ENCODE assay signal across 8 cellular contexts in the genomic region with DNA sequence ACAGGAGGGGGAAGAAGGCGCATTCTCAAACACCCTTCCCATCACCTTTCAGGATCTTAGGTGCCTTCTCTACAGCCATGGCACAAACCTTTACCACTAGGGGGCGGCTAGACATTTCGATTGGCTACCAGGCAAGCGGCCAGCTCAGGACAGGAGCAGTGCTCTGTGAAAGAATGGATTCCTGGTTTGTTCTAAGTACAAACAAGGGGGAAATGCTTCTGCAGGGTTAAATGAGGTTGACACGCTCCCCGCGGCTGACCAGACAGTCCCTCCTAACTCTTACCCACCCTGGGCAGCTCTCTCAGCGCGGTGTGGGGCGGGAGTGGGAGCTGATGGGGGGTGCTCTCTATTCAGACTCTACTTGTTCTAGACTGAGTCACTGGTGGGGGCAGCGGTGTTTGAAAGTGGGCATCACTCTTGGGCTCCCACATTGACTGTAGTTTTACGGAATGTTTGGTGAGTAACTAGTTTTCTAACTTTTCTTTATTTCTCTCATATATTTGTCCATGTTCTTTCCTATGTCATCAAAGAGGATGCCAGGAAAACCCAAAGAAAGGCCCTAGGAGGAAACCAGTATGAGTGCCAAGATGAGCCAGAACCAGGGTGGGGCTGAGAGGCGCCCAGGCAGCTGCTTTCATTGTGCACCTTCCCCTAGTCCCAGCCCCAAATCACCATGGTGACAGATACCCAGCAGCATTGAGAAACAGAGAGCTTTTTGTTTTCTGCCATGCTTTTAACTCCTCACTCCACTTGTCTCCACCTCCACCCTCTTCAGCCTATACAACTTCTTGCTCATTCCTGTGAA.
DNase-seq lines count a peak whose midpoint lies in the region; ATAC-seq and TF ChIP-seq lines count a peak whose summit lies in the region.

No MANE protein-coding gene starts in this region.

- no peak overlapping the region for H3K27ac Mint-ChIP-seq in activated CD8-positive, alpha-beta T cell treated with anti-CD3 and anti-CD28 coated beads, Interleukin-2, amount 10 ng/mL, durations not matched to agents 7 days and 5 days
- H3K27ac Mint-ChIP-seq in nephron progenitor cell, result no peak overlapping the region

- H3K4me1 ChIP-seq in upper lobe of right lung, result no peaks in the 10 kb centered on the region

- no peak overlapping the region for H3K4me3 Mint-ChIP-seq in activated CD8-positive, alpha-beta T cell treated with anti-CD3 and anti-CD28 coated beads, Interleukin-2, amount 10 ng/mL, durations not matched to agents 7 days and 5 days
- H3K4me3 Mint-ChIP-seq in nephron progenitor cell, result no peak overlapping the region

- H3K4me1 Mint-ChIP-seq in activated CD8-positive, alpha-beta T cell treated with anti-CD3 and anti-CD28 coated beads, Interleukin-2, amount 10 ng/mL, durations not matched to agents 7 days and 5 days (ENCODE audit: low read depth), result no peaks in the 10 kb centered on the region
- H3K4me1 Mint-ChIP-seq in nephron progenitor cell, result peaks cover 10% of the 10 kb centered on the region

- no peaks in the 10 kb centered on the region for H3K9me3 Mint-ChIP-seq in activated CD8-positive, alpha-beta T cell treated with anti-CD3 and anti-CD28 coated beads, Interleukin-2, amount 10 ng/mL, durations not matched to agents 7 days and 5 days (ENCODE audit: insufficient read depth)
- no peaks in the 10 kb centered on the region for H3K9me3 Mint-ChIP-seq in nephron progenitor cell

- H3K27ac ChIP-seq in upper lobe of right lung, result no peak overlapping the region

- ATAC-seq in GM21360 (IDR thresholded peaks at IDR 0.05; ENCODE audit: unreplicated experiment) (peak; percentile 91), upper lobe of right lung (peak; percentile 92)
- ATAC-seq in activated CD8-positive, alpha-beta T cell treated with anti-CD3 and anti-CD28 coated beads, Interleukin-2, amount 10 ng/mL, durations not matched to agents 7 days and 5 days, result peak; percentile 81

- peaks cover 10% of the 10 kb centered on the region for H3K27me3 ChIP-seq in upper lobe of right lung

- no peaks in the 10 kb centered on the region for H3K36me3 Mint-ChIP-seq in activated CD8-positive, alpha-beta T cell treated with anti-CD3 and anti-CD28 coated beads, Interleukin-2, amount 10 ng/mL, durations not matched to agents 7 days and 5 days (ENCODE audit: low read depth)
- H3K36me3 Mint-ChIP-seq in nephron progenitor cell (ENCODE audit: low read depth), result no peaks in the 10 kb centered on the region

- H3K9me3 ChIP-seq in upper lobe of right lung, result no peaks in the 10 kb centered on the region

- no peaks in the 10 kb centered on the region for H3K36me3 ChIP-seq in upper lobe of right lung

- POLR2A ChIA-PET in activated CD8-positive, alpha-beta T cell treated with anti-CD3 and anti-CD28 coated beads, Interleukin-2, amount 10 ng/mL, durations not matched to agents 7 days and 5 days (lab: Charles Lee), result no interaction called here

- peak; percentile 61 for DNase-seq in DMS79 treated with DMSO at 0.1 percent for 48 hours (lab: John Stamatoyannopoulos, UW)
- DNase-seq in HK-2 (ENCODE audit: unreplicated experiment), result peak; percentile 58
- DNase-seq in NCI-H524 treated with DMSO at 0.1 percent for 48 hours (lab: John Stamatoyannopoulos, UW), result peak; percentile 0
- DNase-seq in activated CD8-positive, alpha-beta T cell treated with anti-CD3 and anti-CD28 coated beads, Interleukin-2, amount 10 ng/mL, durations not matched to agents 7 days and 5 days, result peak; percentile 59
- peak; percentile 39 for DNase-seq in fibroblast of the conjunctiva (ENCODE audit: low read depth)
- peak; percentile 76 for DNase-seq in nephron progenitor cell
- peak; percentile 77 for DNase-seq in upper lobe of right lung

- CTCF ChIA-PET in activated CD8-positive, alpha-beta T cell treated with anti-CD3 and anti-CD28 coated beads, Interleukin-2, amount 10 ng/mL, durations not matched to agents 7 days and 5 days (lab: Charles Lee), result interaction anchor here (0.8 to 1.9 kb wide), 5 partner anchors 12 to 496 kb away, joined by 3 to 9 read pairs (median 4); no protein-coding TSS in a partner anchor

- intact Hi-C loops in upper lobe of right lung (cut with DNase I), result no loop called here

- H3K27me3 Mint-ChIP-seq in activated CD8-positive, alpha-beta T cell treated with anti-CD3 and anti-CD28 coated beads, Interleukin-2, amount 10 ng/mL, durations not matched to agents 7 days and 5 days (ENCODE audit: low read depth), result peaks cover 4% of the 10 kb centered on the region
- H3K27me3 Mint-ChIP-seq in nephron progenitor cell (ENCODE audit: low read depth, poor library complexity), result peaks cover 3% of the 10 kb centered on the region

- no peak overlapping the region for H3K4me3 ChIP-seq in upper lobe of right lung

- peak; percentile 82 for TF ChIP-seq CTCF in nephron progenitor cell (IDR thresholded peaks at IDR 0.05)
- TF ChIP-seq CTCF in upper lobe of right lung (IDR thresholded peaks at IDR 0.05), result peak; percentile 69

Comparison
In these comparisons a context has a peak if more than half of its experiments do, and no peak if none do; other contexts are left out.
1. DNase-seq: peak in every context shown above with its lines; median percentile 77 in upper lobe of right lung; 76 in nephron progenitor cell; 61 in DMS79 treated with DMSO at 0.1 percent for 48 hours; 59 in activated CD8-positive, alpha-beta T cell treated with anti-CD3 and anti-CD28 coated beads, Interleukin-2, amount 10 ng/mL, durations not matched to agents 7 days and 5 days; 58 in HK-2; 39 in fibroblast of the conjunctiva; 0 in NCI-H524 treated with DMSO at 0.1 percent for 48 hours.